Comparison of ENCODE assay signal across 16 cellular contexts in genomic region chr7:1231214-1232102, GRCh38. TPM values are rescaled to one million over a fixed set of nuclear protein-coding genes. Genes with fewer than 3 reads are reported as not detected.
DNase-seq lines count a peak whose midpoint lies in the region; ATAC-seq, FAIRE-seq and TF ChIP-seq lines count a peak whose summit lies in the region.
"Had no signal": no experiment of that assay in that cellular context is flagged by ENCODE, and none has a peak within 500 bp of the region (broad histone marks: within the 10 kb centered on the region; RNA-seq: fewer than 3 reads in every experiment).

No MANE protein-coding gene starts in this region.

- POLR2A ChIA-PET in HepG2 (lab: Yijun Ruan, JAX), result no interaction called here

- H3K4me3 ChIP-seq in HepG2 (replicated peaks in 1 of 3; ENCODE audit: insufficient read depth in 1 of 3, low read depth in 2 of 3, low read length in 3 of 3), result no peak overlapping the region
- H3K4me3 ChIP-seq: ascending aorta, ovary, SJCRH30 had no signal

- no peak overlapping the region for H3K27ac ChIP-seq in HepG2 (ENCODE audit: extremely low read length, insufficient read depth, low read length)
- H3K27ac ChIP-seq: ascending aorta, ovary, SJCRH30, WERI-Rb-1 had no signal

- no peaks in the 10 kb centered on the region for H3K36me3 ChIP-seq in HepG2 (replicated peaks in 1 of 2; ENCODE audit: control insufficient read depth in 1 of 2, insufficient read depth in 2 of 2, low read length in 2 of 2)
- H3K36me3 ChIP-seq: ascending aorta, ovary, SJCRH30, WERI-Rb-1 had no signal

- H2AFZ ChIP-seq in HepG2 (ENCODE audit: low read length), result no peak overlapping the region

- no TSS peak for BruUV-seq in HepG2 (replicated peaks; lab: Mats Ljungman, UMichigan)

- H4K20me1 ChIP-seq in HepG2 (ENCODE audit: insufficient read depth, low read length), result 0 out of 2 replicates have a peak, but pooled peaks cover 4% of the 10 kb centered on the region

- peaks cover 58% of the 10 kb centered on the region for H3K27me3 Mint-ChIP-seq in activated T-cell treated with anti-CD3 and anti-CD28 coated beads, Interleukin-2, amount 50 U/mL, for 72 hours (ENCODE audit: low read depth)
- H3K27me3 Mint-ChIP-seq in activated naive CD8-positive, alpha-beta T cell, result peaks cover 33% of the 10 kb centered on the region
- peaks cover 37 to 55% of the 10 kb centered on the region in 2 donors for H3K27me3 Mint-ChIP-seq in stimulated activated naive B cell treated with anti-CD40 and anti-IgM and Interleukin-4, amounts not matched to agents 10 μg/mL and 1 μg/mL and 100 μg/mL, for 72 hours
- H3K27me3 Mint-ChIP-seq in endothelial cell (ENCODE audit: unreplicated experiment), result peaks cover 25% of the 10 kb centered on the region

- no peaks in the 10 kb centered on the region for H3K4me1 ChIP-seq in HepG2 (ENCODE audit: insufficient read depth, low read length)
- H3K4me1 ChIP-seq: SJCRH30 had no signal

- no peaks in the 10 kb centered on the region for H3K79me2 ChIP-seq in HepG2 (ENCODE audit: insufficient read depth, low read length)

- peak overlapping the region; percentile 57 for H3K27ac Mint-ChIP-seq in activated T-cell treated with anti-CD3 and anti-CD28 coated beads, Interleukin-2, amount 50 U/mL, for 72 hours
- no peak overlapping the region for H3K27ac Mint-ChIP-seq in activated naive CD8-positive, alpha-beta T cell
- peak overlapping the region; percentile 93 for H3K27ac Mint-ChIP-seq in stimulated activated naive B cell treated with anti-CD40 and anti-IgM and Interleukin-4, amounts not matched to agents 10 μg/mL and 1 μg/mL and 100 μg/mL, for 72 hours
- H3K27ac Mint-ChIP-seq in endothelial cell (ENCODE audit: unreplicated experiment), result no peak overlapping the region

- no peak for FAIRE-seq in HepG2 (lab: Jason Lieb, UNC)
- FAIRE-seq: small intestine had no signal

- ATAC-seq in activated T-cell treated with anti-CD3 and anti-CD28 coated beads, Interleukin-2, amount 50 U/mL, for 72 hours (replicated peaks in 1 of 2), result peak in 1 of 2 donors; percentile 26
- ATAC-seq in HepG2, result peak; percentile 24; the same call in 1 of the 3 replicates
- no peak for ATAC-seq in stimulated activated naive B cell treated with anti-CD40 and anti-IgM and Interleukin-4, amounts not matched to agents 10 μg/mL and 1 μg/mL and 100 μg/mL, for 72 hours (replicated peaks)

- in situ Hi-C loops in HepG2 (cut with HindIII; ENCODE audit: extremely low pct_ligation_motif_present, low pct_unique_long_range_greater_than_20kb), result no loop called here

- peaks cover 21% of the 10 kb centered on the region for H3K4me1 Mint-ChIP-seq in activated T-cell treated with anti-CD3 and anti-CD28 coated beads, Interleukin-2, amount 50 U/mL, for 72 hours (ENCODE audit: low read depth)
- peaks cover 36% of the 10 kb centered on the region for H3K4me1 Mint-ChIP-seq in activated naive CD8-positive, alpha-beta T cell (ENCODE audit: low read depth)
- peaks cover 16 to 25% of the 10 kb centered on the region in 2 donors for H3K4me1 Mint-ChIP-seq in stimulated activated naive B cell treated with anti-CD40 and anti-IgM and Interleukin-4, amounts not matched to agents 10 μg/mL and 1 μg/mL and 100 μg/mL, for 72 hours
- H3K4me1 Mint-ChIP-seq in endothelial cell (ENCODE audit: unreplicated experiment), result peaks cover 28% of the 10 kb centered on the region

- CTCF ChIA-PET in HepG2 (lab: Yijun Ruan, JAX; ENCODE audit: low intra/inter-chr PET ratio, low total read pairs), result no interaction called here

- H3K36me3 Mint-ChIP-seq in activated T-cell treated with anti-CD3 and anti-CD28 coated beads, Interleukin-2, amount 50 U/mL, for 72 hours (ENCODE audit: insufficient read depth in 2 of 2), result peaks cover 0 to 4% of the 10 kb centered on the region in 2 donors
- no peaks in the 10 kb centered on the region for H3K36me3 Mint-ChIP-seq in activated naive CD8-positive, alpha-beta T cell
- H3K36me3 Mint-ChIP-seq in stimulated activated naive B cell treated with anti-CD40 and anti-IgM and Interleukin-4, amounts not matched to agents 10 μg/mL and 1 μg/mL and 100 μg/mL, for 72 hours, result peaks cover 9 to 15% of the 10 kb centered on the region in 2 donors
- no peaks in the 10 kb centered on the region for H3K36me3 Mint-ChIP-seq in endothelial cell (ENCODE audit: low read depth, unreplicated experiment)

- H3K27me3 ChIP-seq in HepG2 (ENCODE audit: control insufficient read depth in 1 of 2, insufficient read depth in 2 of 2, low read length in 2 of 2), result peaks cover 17 to 75% of the 10 kb centered on the region in 2 experiments
- H3K27me3 ChIP-seq: SJCRH30 had no signal

- no peak for DNase-seq in activated T-cell treated with anti-CD3 and anti-CD28 coated beads, Interleukin-2, amount 50 U/mL, for 72 hours
- no peak for DNase-seq in activated T-cell treated with anti-CD3 and anti-CD28 coated beads, Interleukin-2, amount 50 U/mL, for 1 hour
- no peak for DNase-seq in HepG2 (ENCODE audit: low spot score)
- no peak for DNase-seq in stimulated activated naive B cell treated with anti-CD40 and anti-IgM and Interleukin-4, amounts not matched to agents 10 μg/mL and 1 μg/mL and 100 μg/mL, for 72 hours
- no peak for DNase-seq in endothelial cell (ENCODE audit: low spot score)
- DNase-seq in superior temporal gyrus (ENCODE audit: extremely low spot score), result no peak
- no peak for DNase-seq in stimulated activated CD4-positive, alpha-beta T cell treated with anti-CD3 and anti-CD28 coated beads, Interleukin-2, amount 100 ng/mL, for 48 hours
- DNase-seq: KG1, ovary, SJCRH30, small intestine, WERI-Rb-1 had no signal

- TF ChIP-seq RAD21 in HepG2 (CRISPR knock-in tag; IDR thresholded peaks at IDR 0.05), result no peak

- WGBS in HepG2 (ENCODE audit: low lambda C conversion rate), result 19% methylated on average over 28 of the region's 40 CpGs

- TF ChIP-seq CTCF in HepG2 (CRISPR knock-in tag; IDR thresholded peaks at IDR 0.05), result no peak
- no peak for TF ChIP-seq CTCF in endothelial cell (IDR thresholded peaks at IDR 0.05; ENCODE audit: unreplicated experiment)

- no peak for TF ChIP-seq EP300 in HepG2 (IDR thresholded peaks at IDR 0.05; ENCODE audit: low read depth in 2 of 2, low read length in 2 of 2)
- TF ChIP-seq EP300 in HepG2 (CRISPR knock-in tag; IDR thresholded peaks at IDR 0.05; ENCODE audit: borderline replicate concordance), result no peak

- no peaks in the 10 kb centered on the region for H3K9me3 Mint-ChIP-seq in activated T-cell treated with anti-CD3 and anti-CD28 coated beads, Interleukin-2, amount 50 U/mL, for 72 hours
- H3K9me3 Mint-ChIP-seq in activated naive CD8-positive, alpha-beta T cell (ENCODE audit: low read depth), result no peaks in the 10 kb centered on the region
- peaks cover 0 to 7% of the 10 kb centered on the region in 2 donors for H3K9me3 Mint-ChIP-seq in stimulated activated naive B cell treated with anti-CD40 and anti-IgM and Interleukin-4, amounts not matched to agents 10 μg/mL and 1 μg/mL and 100 μg/mL, for 72 hours
- no peaks in the 10 kb centered on the region for H3K9me3 Mint-ChIP-seq in endothelial cell (ENCODE audit: unreplicated experiment)

- intact Hi-C loops in HepG2 (cut with micrococcal nuclease; ENCODE audit: unreplicated experiment), result no loop called here

- peak overlapping the region in 1 of 2 donors; percentile 54 for H3K4me3 Mint-ChIP-seq in activated T-cell treated with anti-CD3 and anti-CD28 coated beads, Interleukin-2, amount 50 U/mL, for 72 hours
- peak overlapping the region; percentile 60 for H3K4me3 Mint-ChIP-seq in activated naive CD8-positive, alpha-beta T cell
- H3K4me3 Mint-ChIP-seq in stimulated activated naive B cell treated with anti-CD40 and anti-IgM and Interleukin-4, amounts not matched to agents 10 μg/mL and 1 μg/mL and 100 μg/mL, for 72 hours, result peak overlapping the region; percentile 64 to 65
- no peak overlapping the region for H3K4me3 Mint-ChIP-seq in endothelial cell (ENCODE audit: unreplicated experiment)

- no peak overlapping the region for H3K9ac ChIP-seq in HepG2 (ENCODE audit: insufficient read depth, low read depth, low read length)

- TF ChIP-seq POLR2A in HepG2 (IDR thresholded peaks at IDR 0.05; ENCODE audit: insufficient read depth in 1 of 2, low read depth in 2 of 2, low read length in 2 of 2), result no peak

- H3K9me3 ChIP-seq in HepG2 (ENCODE audit: low read length), result no peaks in the 10 kb centered on the region
- H3K9me3 ChIP-seq: ascending aorta, ovary, SJCRH30 had no signal

- no peak overlapping the region for H3K4me2 ChIP-seq in HepG2 (ENCODE audit: low read depth, low read length)

RNA-seq across cellular contexts. Expression of gene UNCX, which starts 1.2 kb away (rescaled TPM):
- not detected for total RNA-seq in activated T-cell treated with anti-CD3 and anti-CD28 coated beads, Interleukin-2, amount 50 U/mL, for 72 hours
- total RNA-seq in HepG2 (2016; rRNA removed; fragmentation: Illumina TruSeq; extraction: Trizol) (not detected in 2 replicates), endothelial cell (ENCODE audit: unreplicated experiment) (not detected)
- total RNA-seq in HepG2 (2016; cell fraction: cytosol; rRNA removed; fragmentation: Illumina TruSeq; extraction: Trizol; ENCODE audit: low read depth), result not detected in 2 replicates
- not detected in 2 replicates for total RNA-seq in HepG2 (2016; cell fraction: insoluble cytoplasmic fraction; rRNA removed; fragmentation: Illumina TruSeq; extraction: Trizol)
- not detected in 2 replicates for total RNA-seq in HepG2 (2016; cell fraction: membrane; rRNA removed; fragmentation: Illumina TruSeq; extraction: Trizol)
- total RNA-seq in HepG2 (2016; cell fraction: nucleus; rRNA removed; fragmentation: Illumina TruSeq; extraction: Trizol), result not detected in 2 replicates
- polyA plus RNA-seq in HepG2 (2011; rRNA removed), result not detected in 2 replicates
- polyA plus RNA-seq in HepG2 (2011; cell fraction: cytosol; rRNA removed), result not detected in 2 replicates
- not detected in 2 replicates for polyA plus RNA-seq in HepG2 (2011; cell fraction: nucleus; rRNA removed)
- not detected in 2 replicates for polyA plus RNA-seq in HepG2 (2012)
- polyA plus RNA-seq in HepG2 (2016; cell fraction: cytosol; fragmentation: Illumina TruSeq; extraction: Trizol; ENCODE audit: low read depth), result not detected in 2 replicates
- polyA plus RNA-seq in HepG2 (2016; cell fraction: insoluble cytoplasmic fraction; fragmentation: Illumina TruSeq; extraction: Trizol; ENCODE audit: low read depth), result not detected in 2 replicates
- not detected in 2 replicates for polyA plus RNA-seq in HepG2 (2016; cell fraction: membrane; fragmentation: Illumina TruSeq; extraction: Trizol; ENCODE audit: low read depth)
- polyA plus RNA-seq in HepG2 (2016; cell fraction: nucleus; fragmentation: Illumina TruSeq; extraction: Trizol; ENCODE audit: insufficient read depth, low read depth), result not detected in 2 replicates
- polyA minus RNA-seq in HepG2 (2011; rRNA and poly(A)+ RNA removed; ENCODE audit: low replicate concordance), result not detected in 2 replicates
- polyA minus RNA-seq in HepG2 (2011; cell fraction: cytosol; rRNA and poly(A)+ RNA removed), result not detected in 2 replicates
- polyA minus RNA-seq in HepG2 (2011; cell fraction: nucleus; rRNA and poly(A)+ RNA removed), result not detected in 2 replicates
- total RNA-seq: ascending aorta, dermis microvascular lymphatic vessel endothelial cell, lung microvascular endothelial cell, ovary had no signal
- polyA plus RNA-seq: ovary, small intestine had no signal

Comparison
In these comparisons a context has a peak if more than half of its experiments do, and no peak if none do; other contexts are left out.
1. H3K27ac Mint-ChIP-seq: peak in activated T-cell treated with anti-CD3 and anti-CD28 coated beads, Interleukin-2, amount 50 U/mL, for 72 hours (single experiment) and stimulated activated naive B cell treated with anti-CD40 and anti-IgM and Interleukin-4, amounts not matched to agents 10 μg/mL and 1 μg/mL and 100 μg/mL, for 72 hours (single experiment); none in activated naive CD8-positive, alpha-beta T cell (single experiment) and endothelial cell (single experiment).